8 cellular contexts compared by ENCODE assay signal in genomic region chr7:16695621-16696237, GRCh38. TPM values are rescaled to one million over a fixed set of nuclear protein-coding genes. Genes with fewer than 3 reads are reported as not detected.
DNase-seq lines count a peak whose midpoint lies in the region; ATAC-seq, FAIRE-seq and TF ChIP-seq lines count a peak whose summit lies in the region.

No MANE protein-coding gene starts in this region.

- peak; percentile 66 for TF ChIP-seq CTCF in cardiac fibroblast (IDR thresholded peaks at IDR 0.05; ENCODE audit: low read depth, low read length)

- peak; percentile 79 for DNase-seq in DMS53 (lab: John Stamatoyannopoulos, UW)
- peak; percentile 31 for DNase-seq in H54 (ENCODE audit: insufficient read length, low spot score)
- peak; percentile 35 for DNase-seq in NCI-H2227 treated with DMSO at 0.1 percent for 48 hours (lab: John Stamatoyannopoulos, UW)
- peak; percentile 81 to 88 for DNase-seq in cardiac fibroblast (ENCODE audit: low read depth in 2 of 2)
- no peak for DNase-seq in left lobe of liver (ENCODE audit: low spot score)
- DNase-seq in stimulated activated CD8-positive, alpha-beta memory T cell treated with anti-CD3 and anti-CD28 coated beads, Interleukin-4, amount 100 ng/mL, for 48 hours: no peak

- FAIRE-seq in H54 (lab: Jason Lieb, UNC): no peak

- no peak for TF ChIP-seq POLR2A in H54 (IDR thresholded peaks at IDR 0.05; ENCODE audit: low read depth, low read length)

- no peak overlapping the region for H3K4me3 ChIP-seq in cardiac fibroblast (replicated peaks in 1 of 2; ENCODE audit: low read depth in 2 of 2, low read length in 2 of 2)

- peak; percentile 95 for ATAC-seq in left lobe of liver
- ATAC-seq in GM18511 (IDR thresholded peaks at IDR 0.05; ENCODE audit: unreplicated experiment): no peak
- ATAC-seq in HG03108 (IDR thresholded peaks at IDR 0.05; ENCODE audit: unreplicated experiment): no peak

RNA-seq across cellular contexts. Expression of gene BZW2, which starts 49.7 kb away (rescaled TPM):
- 8.4 TPM for total RNA-seq in left lobe of liver

RNA-seq across cellular contexts. Expression of gene ANKMY2, which starts 50.2 kb away (rescaled TPM):
- 8.0 TPM for total RNA-seq in left lobe of liver

RNA-seq across cellular contexts. Expression of gene TSPAN13, which starts 57.8 kb away (rescaled TPM):
- 41.3 TPM for total RNA-seq in left lobe of liver

Comparison
In these comparisons a context has a peak if more than half of its experiments do, and no peak if none do; other contexts are left out.
1. DNase-seq: peak in DMS53 (single experiment), H54 (single experiment), NCI-H2227 treated with DMSO at 0.1 percent for 48 hours (single experiment) and cardiac fibroblast (2 of 2); none in left lobe of liver (single experiment) and stimulated activated CD8-positive, alpha-beta memory T cell treated with anti-CD3 and anti-CD28 coated beads, Interleukin-4, amount 100 ng/mL, for 48 hours (single experiment).